Comparison of ENCODE assay signal across 22 cellular contexts in the genomic region with DNA sequence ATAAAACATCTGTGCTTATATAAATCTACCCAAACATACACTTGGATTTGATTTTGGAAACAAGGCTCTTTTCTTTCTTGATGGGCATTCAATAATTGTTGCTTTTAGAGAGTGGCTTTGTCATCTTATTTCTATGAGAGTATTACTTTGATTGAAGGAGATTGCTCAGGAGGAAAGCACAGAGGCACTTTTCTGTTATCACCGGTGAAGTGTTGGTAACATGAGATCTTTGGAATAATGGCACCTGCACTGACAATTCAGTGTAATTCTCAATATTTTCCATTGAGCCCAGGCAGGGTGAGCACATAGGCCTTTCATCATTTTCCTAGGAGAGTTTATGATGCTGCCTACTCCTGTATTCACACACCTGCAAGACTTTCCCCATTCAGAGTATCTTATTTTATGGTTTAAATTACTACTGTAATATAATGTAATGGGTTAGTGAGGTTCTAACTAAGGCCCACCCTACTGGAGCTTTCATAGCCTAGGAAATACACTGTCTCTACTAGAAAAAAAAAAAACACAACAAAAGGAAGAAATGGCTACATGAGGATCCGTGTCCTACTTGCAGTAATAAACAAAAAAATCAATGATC.
DNase-seq lines count a peak whose midpoint lies in the region; ATAC-seq and TF ChIP-seq lines count a peak whose summit lies in the region.
"Had no signal": no experiment of that assay in that cellular context is flagged by ENCODE, and none has a peak within 500 bp of the region (broad histone marks: within the 10 kb centered on the region; RNA-seq: fewer than 3 reads in every experiment).

No MANE protein-coding gene starts in this region.

- H3K9ac ChIP-seq in H9 (ENCODE audit: extremely low read depth, insufficient read length, low read length) = no peak overlapping the region

- H3K4ac ChIP-seq in H9 (ENCODE audit: low read depth, low read length) = no peak overlapping the region

- H2AK5ac ChIP-seq in H9 (ENCODE audit: insufficient read length, low read length) = no peak overlapping the region

- intact Hi-C loops in gastrocnemius medialis (cut with DNase I; ENCODE audit: low total_unique reads) = no loop called here

- H3K27ac ChIP-seq in WERI-Rb-1 (peak overlapping the region; percentile 2; the same call in 1 of the 2 replicates), gastrocnemius medialis (peak overlapping the region in 3 of 4 donors; percentile 2 to 75 (median 46)), H9 (ENCODE audit: insufficient read length, low read depth, low read length) (no peak overlapping the region)
- H3K27ac ChIP-seq: body of pancreas, dorsolateral prefrontal cortex, PC-9, right atrium auricular region had no signal

- no peak overlapping the region for H3K4me2 ChIP-seq in H9 (ENCODE audit: insufficient read depth, insufficient read length, low read length)
- H3K4me2 ChIP-seq: PC-9, smooth muscle cell had no signal

- H3K18ac ChIP-seq in H9 (ENCODE audit: insufficient read length, low read depth, low read length) = no peak overlapping the region

- no peaks in the 10 kb centered on the region for H4K20me1 ChIP-seq in H9 (ENCODE audit: control insufficient read depth, insufficient read depth, insufficient read length)

- no peaks in the 10 kb centered on the region for H3K79me1 ChIP-seq in H9 (ENCODE audit: insufficient read depth, low read depth, low read length, poor library complexity, severe bottlenecking)

- H4K8ac ChIP-seq in H9 (replicated peaks; ENCODE audit: insufficient read length, low read depth, low read length) = no peak overlapping the region

- no peak overlapping the region for H3K14ac ChIP-seq in H9 (ENCODE audit: insufficient read depth, low read length)

- in situ Hi-C loops in gastrocnemius medialis (cut with MboI; ENCODE audit: low sequenced_read_pairs in 4 of 4) = no loop called here

- H3K36me3 ChIP-seq in WERI-Rb-1 (no peaks in the 10 kb centered on the region), gastrocnemius medialis (no peaks in the 10 kb centered on the region)
- H3K36me3 ChIP-seq: right atrium auricular region had no signal

- TF ChIP-seq POLR2A in gastrocnemius medialis (IDR thresholded peaks at IDR 0.05) = no peak

- DNase-seq in NCI-H748 (lab: John Stamatoyannopoulos, UW; ENCODE audit: unreplicated experiment) (peak; percentile 36), NCI-H748 treated with DMSO at 0.1 percent for 48 hours (lab: John Stamatoyannopoulos, UW) (no peak), NCI-H2107 treated with DMSO at 0.1 percent for 48 hours (lab: John Stamatoyannopoulos, UW; ENCODE audit: unreplicated experiment) (peak; percentile 91), WERI-Rb-1 (no peak), gastrocnemius medialis (no peak), Kasumi-1 (lab: John Stamatoyannopoulos, UW) (no peak), epidermal melanocyte (ENCODE audit: insufficient read length, low spot score) (no peak), H9 (no peak)
- DNase-seq: activated CD4-positive, alpha-beta T cell treated with anti-CD3 and anti-CD28 coated beads for 4 hours; activated gamma-delta T cell; activated T-cell treated with anti-CD3 and anti-CD28 coated beads for 4 hours; body of pancreas; CD8-positive, alpha-beta memory T cell; cerebellar nuclear complex; dorsolateral prefrontal cortex; GOT3; naive thymus-derived CD4-positive, alpha-beta T cell; stimulated activated CD4-positive, alpha-beta T cell treated with anti-CD3 and anti-CD28 coated beads, Interleukin-2, amount 100 ng/mL, for 24 hours had no signal

- peaks cover 3% of the 10 kb centered on the region in 2 experiments; a peak in 3 of 5 replicates for H3K9me3 Mint-ChIP-seq in H9
- H3K9me3 Mint-ChIP-seq: CD8-positive, alpha-beta memory T cell had no signal

- no peak overlapping the region for H4K5ac ChIP-seq in H9 (ENCODE audit: insufficient read length, low read depth, low read length)

- H3K9me3 ChIP-seq in WERI-Rb-1 (ENCODE audit: severe bottlenecking) (no peaks in the 10 kb centered on the region), gastrocnemius medialis (no peaks in the 10 kb centered on the region), H9 (ENCODE audit: control insufficient read depth, low read depth, low read length) (no peaks in the 10 kb centered on the region)
- H3K9me3 ChIP-seq: body of pancreas, right atrium auricular region had no signal

- H3K36me3 Mint-ChIP-seq in H9 (ENCODE audit: insufficient read depth in 1 of 3, low read depth in 3 of 3) = peaks cover 4 to 20% (median 18%) of the 10 kb centered on the region in 3 experiments

- no peaks in the 10 kb centered on the region for H3K23me2 ChIP-seq in H9 (ENCODE audit: insufficient read length, low read depth, low read length, poor library complexity, severe bottlenecking)

- ATAC-seq in gastrocnemius medialis = no peak
- ATAC-seq: body of pancreas; naive thymus-derived CD4-positive, alpha-beta T cell; SK-N-SH treated with all-trans-retinoic acid at 6 μM for 48 hours had no signal

- no peaks in the 10 kb centered on the region for H3K79me2 ChIP-seq in H9 (ENCODE audit: insufficient read depth, low read length)

- no peak overlapping the region for H2BK15ac ChIP-seq in H9 (ENCODE audit: low read depth, low read length)

- H2BK20ac ChIP-seq in H9 (ENCODE audit: low read depth, low read length, poor library complexity, severe bottlenecking) = no peak overlapping the region

- no peak overlapping the region for H2BK120ac ChIP-seq in H9 (ENCODE audit: low read depth, low read length, poor library complexity, severe bottlenecking)

- WGBS in H9 (ENCODE audit: extremely low coverage, insufficient read length, low lambda C conversion rate) = no CpG with 5 or more reads among the region's 2 CpGs

- H3K4me1 ChIP-seq in gastrocnemius medialis = peaks cover 18 to 27% of the 10 kb centered on the region in 2 donors
- no peaks in the 10 kb centered on the region for H3K4me1 ChIP-seq in H9 (ENCODE audit: insufficient read depth, low read length)
- H3K4me1 ChIP-seq: body of pancreas had no signal

- H3K27me3 ChIP-seq in WERI-Rb-1 (ENCODE audit: insufficient read depth, low read depth, severe bottlenecking) (no peaks in the 10 kb centered on the region), gastrocnemius medialis (no peaks in the 10 kb centered on the region), H9 (ENCODE audit: insufficient read depth, low read length) (no peaks in the 10 kb centered on the region)
- H3K27me3 ChIP-seq: body of pancreas, dorsolateral prefrontal cortex, right atrium auricular region had no signal

- H2BK12ac ChIP-seq in H9 (ENCODE audit: insufficient read length, low read depth, low read length) = no peak overlapping the region

- peaks cover 1% of the 10 kb centered on the region; the same call in 1 of the 2 replicates for H3K27me3 Mint-ChIP-seq in H9 (ENCODE audit: low read depth)
- H3K27me3 Mint-ChIP-seq: CD8-positive, alpha-beta memory T cell; naive thymus-derived CD4-positive, alpha-beta T cell had no signal

- H3K4me3 Mint-ChIP-seq in H9 = no peak overlapping the region
- H3K4me3 Mint-ChIP-seq: naive thymus-derived CD4-positive, alpha-beta T cell had no signal

- H3T11ph ChIP-seq in H9 (ENCODE audit: low read length) = no peak overlapping the region

- no peak overlapping the region for H3K27ac Mint-ChIP-seq in H9

- H3K23ac ChIP-seq in H9 (ENCODE audit: insufficient read length, low read depth, low read length) = no peak overlapping the region

- H4K91ac ChIP-seq in H9 (ENCODE audit: insufficient read length, low read depth, low read length) = no peak overlapping the region

- no peak overlapping the region for H3K56ac ChIP-seq in H9 (ENCODE audit: insufficient read length, low read depth, low read length)

- peaks cover 0 to 4% of the 10 kb centered on the region in 2 experiments; a peak in 3 of 4 replicates for H3K4me1 Mint-ChIP-seq in H9

- H2BK5ac ChIP-seq in H9 (ENCODE audit: insufficient read length, low read length) = no peak overlapping the region

- no peak overlapping the region for H2AFZ ChIP-seq in H9 (ENCODE audit: low read length)
- H2AFZ ChIP-seq: PC-9 had no signal

- H3K4me3 ChIP-seq in WERI-Rb-1 (ENCODE audit: low read depth, low read length) (no peak overlapping the region), gastrocnemius medialis (no peak overlapping the region)
- H3K4me3 ChIP-seq: body of pancreas, dorsolateral prefrontal cortex, PC-9, right atrium auricular region, smooth muscle cell had no signal

- TF ChIP-seq CTCF in WERI-Rb-1 (IDR thresholded peaks at IDR 0.05; ENCODE audit: low read depth, low read length) (no peak), gastrocnemius medialis (IDR thresholded peaks at IDR 0.05 in 4 of 5, conservative IDR thresholded peaks at IDR 0.05 in 1 of 5) (no peak), H9 (conservative IDR thresholded peaks at IDR 0.05) (no peak)

Comparison
In these comparisons a context has a peak if more than half of its experiments do, and no peak if none do; other contexts are left out.
1. DNase-seq: peak in NCI-H748 (single experiment) and NCI-H2107 treated with DMSO at 0.1 percent for 48 hours (single experiment); none in NCI-H748 treated with DMSO at 0.1 percent for 48 hours (single experiment), WERI-Rb-1 (single experiment), gastrocnemius medialis (0 of 2), Kasumi-1 (0 of 2), epidermal melanocyte (single experiment) and H9 (single experiment).